Comparison of ENCODE assay signal across 10 cellular contexts in genomic region chr1:18880585-18880984, GRCh38. TPM values are rescaled to one million over a fixed set of nuclear protein-coding genes. Genes with fewer than 3 reads are reported as not detected.
"Had no signal": no experiment of that assay in that cellular context is flagged by ENCODE, and none has a peak within 500 bp of the region (broad histone marks: within the 10 kb centered on the region; RNA-seq: fewer than 3 reads in every experiment).

No MANE protein-coding gene starts in this region.

- H3K27ac Mint-ChIP-seq: GM23338, HFFc6 had no signal

- H3K27ac ChIP-seq: HL-60 had no signal

- H2AFZ ChIP-seq: GM23338 had no signal

- H3K9me3 Mint-ChIP-seq: GM23338, H9, HFFc6 had no signal

- H3K4me2 ChIP-seq: GM23338 had no signal

- DNase-seq: H9, HCEC 1CT, HFFc6, IMR-90 had no signal

- H3K4me3 Mint-ChIP-seq: GM23338, H9, HFFc6 had no signal

- H3K4me1 Mint-ChIP-seq: GM23338 had no signal

- ATAC-seq: GM23338, K562 had no signal

- H3K4me3 ChIP-seq: GM23338, K562 had no signal

- FAIRE-seq: H1, H54, K562 had no signal

RNA-seq across cellular contexts. Expression of gene TAS1R2, which starts 21.1 kb away (rescaled TPM):
- total RNA-seq: GM23338, H1, H9, HFFc6, HT1080, IMR-90, K562 had no signal
- polyA plus RNA-seq: GM23338, H1, IMR-90, K562 had no signal
